ENCODE assay signal across 1 cellular context in genomic region chr3:177823701-177824189, GRCh38.
TF ChIP-seq lines count a peak whose summit lies in the region.

No MANE protein-coding gene starts in this region.

TF ChIP-seq in HepG2, 621 proteins besides CTCF, POLR2A, EP300 and RAD21 (continued from another document and continues in another):
- TF ChIP-seq POGK (CRISPR knock-in tag; conservative IDR thresholded peaks at IDR 0.05), result no peak
- TF ChIP-seq AHDC1 (CRISPR knock-in tag; IDR thresholded peaks at IDR 0.05; ENCODE audit: borderline replicate concordance), result no peak
- TF ChIP-seq ARID2 (CRISPR knock-in tag; IDR thresholded peaks at IDR 0.05; ENCODE audit: borderline replicate concordance), result no peak
- TF ChIP-seq TOPORS (CRISPR knock-in tag; IDR thresholded peaks at IDR 0.05), result no peak
- peak; percentile 46; the same call in 1 of the 2 replicates for TF ChIP-seq ZNF747 (CRISPR knock-in tag; IDR thresholded peaks at IDR 0.05; ENCODE audit: borderline replicate concordance)
- no peak for TF ChIP-seq ZNF564 (CRISPR knock-in tag; IDR thresholded peaks at IDR 0.05)
- TF ChIP-seq POLR2AphosphoS2 (IDR thresholded peaks at IDR 0.05; ENCODE audit: low read depth, low read length), result no peak
- TF ChIP-seq CC2D1A (CRISPR knock-in tag; IDR thresholded peaks at IDR 0.05), result no peak
- no peak for TF ChIP-seq TFDP2 (CRISPR knock-in tag; IDR thresholded peaks at IDR 0.05)
- no peak for TF ChIP-seq RBM22 (optimal IDR thresholded peaks at IDR 0.05; ENCODE audit: low read length)
- no peak for TF ChIP-seq ZNF773 (CRISPR knock-in tag; IDR thresholded peaks at IDR 0.05; ENCODE audit: borderline replicate concordance)
- TF ChIP-seq TCF12 (IDR thresholded peaks at IDR 0.05), result no peak
- TF ChIP-seq TCF12 (CRISPR knock-in tag; IDR thresholded peaks at IDR 0.05), result 0 out of 2 replicates have a peak, but pooled peaks have one; percentile 12
- TF ChIP-seq CEBPZ (IDR thresholded peaks at IDR 0.05; ENCODE audit: low read length), result no peak
- TF ChIP-seq KDM5A (IDR thresholded peaks at IDR 0.05; ENCODE audit: borderline replicate concordance, low read length), result no peak
- TF ChIP-seq FOXO4 (CRISPR knock-in tag; conservative IDR thresholded peaks at IDR 0.05), result no peak
- TF ChIP-seq SRY (CRISPR knock-in tag; IDR thresholded peaks at IDR 0.05), result no peak
- no peak for TF ChIP-seq ZZZ3 (CRISPR knock-in tag; IDR thresholded peaks at IDR 0.05; ENCODE audit: borderline replicate concordance)
- TF ChIP-seq SMARCE1 (IDR thresholded peaks at IDR 0.05; ENCODE audit: borderline replicate concordance), result no peak
- no peak for TF ChIP-seq AKNA (CRISPR knock-in tag; IDR thresholded peaks at IDR 0.05; ENCODE audit: borderline replicate concordance)
- TF ChIP-seq SMAD1 (CRISPR knock-in tag; IDR thresholded peaks at IDR 0.05; ENCODE audit: borderline replicate concordance, low read depth), result no peak
- 0 out of 2 replicates have a peak, but pooled peaks have one; percentile 30 for TF ChIP-seq ZNF589 (CRISPR knock-in tag; conservative IDR thresholded peaks at IDR 0.05)
- TF ChIP-seq ZKSCAN1 (IDR thresholded peaks at IDR 0.05; ENCODE audit: low read length), result no peak
- TF ChIP-seq RCOR2 (CRISPR knock-in tag; IDR thresholded peaks at IDR 0.05), result no peak
- no peak for TF ChIP-seq NKX3-1 (CRISPR knock-in tag; IDR thresholded peaks at IDR 0.05)
- TF ChIP-seq MBNL3 (CRISPR knock-in tag; conservative IDR thresholded peaks at IDR 0.05), result no peak
- TF ChIP-seq RNF219 (CRISPR knock-in tag; IDR thresholded peaks at IDR 0.05), result no peak
- TF ChIP-seq MXD3 (CRISPR knock-in tag; IDR thresholded peaks at IDR 0.05), result no peak
- no peak for TF ChIP-seq ZNF788 (CRISPR knock-in tag; IDR thresholded peaks at IDR 0.05; ENCODE audit: borderline replicate concordance)
- TF ChIP-seq NR3C1 (CRISPR knock-in tag; IDR thresholded peaks at IDR 0.05), result no peak
- no peak for TF ChIP-seq CREM (IDR thresholded peaks at IDR 0.05)
- no peak for TF ChIP-seq CREM (CRISPR knock-in tag; IDR thresholded peaks at IDR 0.05)
- no peak for TF ChIP-seq SP140L (CRISPR knock-in tag; IDR thresholded peaks at IDR 0.05; ENCODE audit: borderline replicate concordance)
- TF ChIP-seq STAT6 (CRISPR knock-in tag; IDR thresholded peaks at IDR 0.05; ENCODE audit: borderline replicate concordance), result no peak
- TF ChIP-seq ZMYM2 (CRISPR knock-in tag; IDR thresholded peaks at IDR 0.05), result no peak
